8 cellular contexts compared by ENCODE assay signal in the genomic region with DNA sequence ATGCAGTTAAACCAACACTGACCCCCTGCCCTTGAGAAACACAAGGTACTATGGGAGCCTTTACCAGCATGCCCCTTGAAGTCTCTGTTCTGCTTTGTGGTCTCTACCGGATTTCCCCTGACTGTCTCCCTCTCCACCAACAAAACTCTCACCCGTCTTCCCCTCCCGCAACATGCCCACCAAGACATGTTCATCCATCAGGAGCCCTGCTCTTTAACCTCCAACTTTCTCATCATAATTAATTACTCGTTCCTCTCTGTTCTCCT. TPM values are rescaled to one million over a fixed set of nuclear protein-coding genes. Genes with fewer than 3 reads are reported as not detected.
A peak's percentile ranks its signal among the peaks of the same experiment; 100 is the strongest.
DNase-seq lines count a peak whose midpoint lies in the region; ATAC-seq, FAIRE-seq and TF ChIP-seq lines count a peak whose summit lies in the region.

No MANE protein-coding gene starts in this region.

- no peaks in the 10 kb centered on the region for H3K9me2 ChIP-seq in Loucy (replicated peaks; ENCODE audit: low read depth, low read length)

- peaks cover 3% of the 10 kb centered on the region for H3K4me1 Mint-ChIP-seq in astrocyte (ENCODE audit: low read depth, unreplicated experiment)

- no peak for FAIRE-seq in astrocyte (lab: Jason Lieb, UNC)
- no peak for FAIRE-seq in kidney (lab: Jason Lieb, UNC)
- no peak for FAIRE-seq in D721Med (lab: Jason Lieb, UNC)

- TF ChIP-seq POLR2A in suprapubic skin (IDR thresholded peaks at IDR 0.05) = no peak

- WGBS in suprapubic skin = 10% methylated on average over 4 of the region's 4 CpGs

- no peaks in the 10 kb centered on the region; the same call in 1 of the 2 replicates for H3K79me2 ChIP-seq in Loucy (ENCODE audit: insufficient read depth, low read length)
- no peaks in the 10 kb centered on the region for H3K79me2 ChIP-seq in astrocyte (ENCODE audit: insufficient read depth, low read length)

- H3K27ac ChIP-seq in astrocyte (ENCODE audit: low read depth, low read length) (peak overlapping the region; percentile 98), kidney (ENCODE audit: low read depth in 2 of 2, low read length in 2 of 2) (peak overlapping the region; percentile 74 to 97), suprapubic skin (no peak overlapping the region)

- H3K27me3 Mint-ChIP-seq in astrocyte (ENCODE audit: low read depth, unreplicated experiment) = peaks cover 2% of the 10 kb centered on the region

- H3K4me2 ChIP-seq in Loucy (ENCODE audit: low read depth, low read length, poor library complexity, severe bottlenecking) (peak overlapping the region; percentile 81), astrocyte (ENCODE audit: low read length) (peak overlapping the region; percentile 91)

- DNase-seq in astrocyte (ENCODE audit: low read depth) (no peak), kidney (no peak), suprapubic skin (ENCODE audit: low spot score in 2 of 2) (no peak), D721Med (ENCODE audit: insufficient read length, low spot score) (no peak), NCI-H774 (lab: John Stamatoyannopoulos, UW) (no peak)

- peaks cover 7% of the 10 kb centered on the region for H3K4me1 ChIP-seq in Loucy (ENCODE audit: insufficient read depth, low read length, poor library complexity, severe bottlenecking)
- peaks cover 7% of the 10 kb centered on the region for H3K4me1 ChIP-seq in astrocyte (ENCODE audit: insufficient read depth, low read length)
- peaks cover 0 to 3% of the 10 kb centered on the region in 2 donors for H3K4me1 ChIP-seq in kidney (ENCODE audit: control insufficient read depth in 1 of 2, insufficient read depth in 1 of 2, low read depth in 1 of 2, low read length in 2 of 2)
- peaks cover 7% of the 10 kb centered on the region for H3K4me1 ChIP-seq in suprapubic skin

- peak overlapping the region; percentile 98 for H3K4me3 Mint-ChIP-seq in astrocyte (ENCODE audit: unreplicated experiment)

- H3K4me3 ChIP-seq in GM12875 (ENCODE audit: low read depth, low read length) (peak overlapping the region; percentile 49), Loucy (ENCODE audit: low read length, poor library complexity, severe bottlenecking) (peak overlapping the region; percentile 88), astrocyte (ENCODE audit: insufficient read depth, low read depth, low read length) (peak overlapping the region; percentile 90), kidney (ENCODE audit: low read length in 2 of 2) (peak overlapping the region; percentile 81 to 100), suprapubic skin (peak overlapping the region; percentile 88)

- H3K36me3 ChIP-seq in Loucy (ENCODE audit: insufficient read depth, low read length) = no peaks in the 10 kb centered on the region
- H3K36me3 ChIP-seq in astrocyte (ENCODE audit: insufficient read depth, low read length) = no peaks in the 10 kb centered on the region
- peaks cover 4% of the 10 kb centered on the region in 2 donors for H3K36me3 ChIP-seq in kidney (ENCODE audit: control insufficient read depth in 1 of 2, insufficient read depth in 2 of 2, low read length in 2 of 2)
- peaks cover 6% of the 10 kb centered on the region for H3K36me3 ChIP-seq in suprapubic skin

- ATAC-seq in GM21737 (IDR thresholded peaks at IDR 0.05; ENCODE audit: unreplicated experiment) = peak; percentile 45

- H3K27ac Mint-ChIP-seq in astrocyte (ENCODE audit: unreplicated experiment) = peak overlapping the region; percentile 100

- H4K20me1 ChIP-seq in Loucy (ENCODE audit: insufficient read depth, low read length, poor library complexity, severe bottlenecking) (no peaks in the 10 kb centered on the region), astrocyte (ENCODE audit: insufficient read depth, low read length) (no peaks in the 10 kb centered on the region)

- no peaks in the 10 kb centered on the region for H3F3A ChIP-seq in Loucy (ENCODE audit: low read depth)

- TF ChIP-seq EP300 in suprapubic skin (IDR thresholded peaks at IDR 0.05) = no peak

- H3K9ac ChIP-seq in Loucy (ENCODE audit: low read depth, low read length, poor library complexity, severe bottlenecking) = peak overlapping the region; percentile 78
- peak overlapping the region; percentile 95 for H3K9ac ChIP-seq in astrocyte (ENCODE audit: low read length)
- peak overlapping the region; percentile 87 to 95 for H3K9ac ChIP-seq in kidney (ENCODE audit: low read length in 2 of 2)

- TF ChIP-seq CTCF in GM12875 (IDR thresholded peaks at IDR 0.05; ENCODE audit: borderline replicate concordance, insufficient read depth, low read depth, low read length) (no peak), Loucy (conservative IDR thresholded peaks at IDR 0.05; ENCODE audit: low read length) (no peak), astrocyte (IDR thresholded peaks at IDR 0.05; ENCODE audit: insufficient read depth, low read depth, low read length) (no peak), kidney (IDR thresholded peaks at IDR 0.05; ENCODE audit: borderline replicate concordance, extremely low read depth, insufficient read depth) (no peak), suprapubic skin (IDR thresholded peaks at IDR 0.05) (no peak), D721Med (IDR thresholded peaks at IDR 0.05; ENCODE audit: insufficient read depth, missing control alignments) (no peak)

- no peaks in the 10 kb centered on the region for H3K27me3 ChIP-seq in Loucy (ENCODE audit: insufficient read depth, low read length, poor library complexity, severe bottlenecking)
- H3K27me3 ChIP-seq in astrocyte (ENCODE audit: insufficient read depth, low read length) = no peaks in the 10 kb centered on the region
- H3K27me3 ChIP-seq in suprapubic skin = no peaks in the 10 kb centered on the region

- intact Hi-C loops in kidney (cut with DNase I) = no loop called here

- peaks cover 6% of the 10 kb centered on the region for H3K36me3 Mint-ChIP-seq in astrocyte (ENCODE audit: low read depth, unreplicated experiment)

- H2AFZ ChIP-seq in Loucy (ENCODE audit: low read length) (peak overlapping the region; percentile 97), astrocyte (ENCODE audit: low read depth, low read length) (peak overlapping the region; percentile 100)

- H3K9me3 ChIP-seq in Loucy (ENCODE audit: insufficient read depth, low read depth, low read length) (no peaks in the 10 kb centered on the region), astrocyte (ENCODE audit: insufficient read depth, low read depth, low read length) (no peaks in the 10 kb centered on the region), kidney (ENCODE audit: control insufficient read depth in 1 of 2, low read length in 2 of 2) (no peaks in the 10 kb centered on the region), suprapubic skin (no peaks in the 10 kb centered on the region)

- no peaks in the 10 kb centered on the region for H3K9me3 Mint-ChIP-seq in astrocyte (ENCODE audit: unreplicated experiment)

RNA-seq across cellular contexts. Expression of a gene that starts 1.1 kb away (rescaled TPM):
- 0.48 and 0.75 TPM in 2 replicates for total RNA-seq in astrocyte
- total RNA-seq in kidney = 3.6 TPM
- polyA plus RNA-seq in kidney (ENCODE audit: insufficient read depth, low read depth, low replicate concordance) = 3.0 TPM
- 1 to 10 TPM in 3 of 4 donors, under 1 TPM in 1; 0.64 to 2.4 (median 2.0) TPM for total RNA-seq in suprapubic skin

RNA-seq across cellular contexts. Expression of a gene that starts 43.0 kb away (rescaled TPM):
- total RNA-seq in astrocyte (1.9 and 2.5 TPM in 2 replicates), kidney (6.1 TPM), suprapubic skin (1 to 10 TPM; 2.4 to 7.6 (median 4.2) TPM)
- polyA plus RNA-seq in kidney (ENCODE audit: insufficient read depth, low read depth, low replicate concordance) = 6.8 TPM
